ENCODE assay signal across 16 cellular contexts in genomic region chr7:84060760-84061261, GRCh38.
DNase-seq lines count a peak whose midpoint lies in the region; ATAC-seq and TF ChIP-seq lines count a peak whose summit lies in the region.
"Had no signal": no experiment of that assay in that cellular context is flagged by ENCODE, and none has a peak within 500 bp of the region (broad histone marks: within the 10 kb centered on the region; RNA-seq: fewer than 3 reads in every experiment).

No MANE protein-coding gene starts in this region.

- peak overlapping the region; percentile 98 for H4K5ac ChIP-seq in IMR-90 (ENCODE audit: low read depth, low read length)

- no CpG with 5 or more reads among the region's 4 CpGs for WGBS in IMR-90 (ENCODE audit: extremely low coverage in 2 of 2, insufficient read length in 1 of 2), 2 experiments
- WGBS in hepatocyte (ENCODE audit: low lambda C conversion rate, missing lambda C conversion rate) = 57% methylated on average over 4 of the region's 4 CpGs

- H2AFZ ChIP-seq in IMR-90 (replicated peaks; ENCODE audit: low read length, poor library complexity) (no peak overlapping the region), hepatocyte (no peak overlapping the region), OCI-LY7 (ENCODE audit: low read length) (no peak overlapping the region)

- peak overlapping the region; percentile 24 for H3K27ac Mint-ChIP-seq in Caco-2 (ENCODE audit: unreplicated experiment)
- H3K27ac Mint-ChIP-seq in WTC11 = peak overlapping the region; percentile 43; the same call in 1 of the 2 replicates
- no peak overlapping the region for H3K27ac Mint-ChIP-seq in CD8-positive, alpha-beta memory T cell
- H3K27ac Mint-ChIP-seq: stimulated activated effector memory CD8-positive, alpha-beta T cell treated with anti-CD3 and anti-CD28 coated beads, Interleukin-12 subunit alpha, Interleukin-12 subunit beta, amount 100 ng/mL, for 72 hours; T-helper 2 cell treated with Interferon-gamma antibody and Interleukin-4, amounts not matched to agents 5 μg/mL and 100 μg/mL, for 36 hours had no signal

- H3K4ac ChIP-seq in IMR-90 (ENCODE audit: low read depth, low read length) = peak overlapping the region; percentile 73

- peak overlapping the region; percentile 85 for H3K14ac ChIP-seq in IMR-90 (replicated peaks; ENCODE audit: low read depth, low read length)

- H2BK15ac ChIP-seq in IMR-90 (ENCODE audit: low read depth, low read length) = peak overlapping the region; percentile 65; the same call in 2 of the 3 replicates

- peak overlapping the region; percentile 80 for H3K23ac ChIP-seq in IMR-90 (ENCODE audit: low read depth, low read length)

- TF ChIP-seq POLR2A in IMR-90 (IDR thresholded peaks at IDR 0.05; ENCODE audit: low read depth, low read length) = no peak

- peak overlapping the region; percentile 64 for H4K91ac ChIP-seq in IMR-90 (ENCODE audit: insufficient read depth, low read depth, low read length)

- peak overlapping the region; percentile 53 to 56; a peak in 3 of 4 replicates for H4K8ac ChIP-seq in IMR-90 (ENCODE audit: low read depth in 2 of 2, low read length in 2 of 2)

- peak overlapping the region; percentile 23; the same call in 1 of the 2 replicates for H2AK5ac ChIP-seq in IMR-90 (ENCODE audit: low read depth, low read length)

- no peak for ATAC-seq in IMR-90 (ENCODE audit: low read depth)
- no peak for ATAC-seq in WTC11
- no peak for ATAC-seq in GM18868 (IDR thresholded peaks at IDR 0.05; ENCODE audit: unreplicated experiment)
- ATAC-seq: stimulated activated effector memory CD8-positive, alpha-beta T cell treated with anti-CD3 and anti-CD28 coated beads, Interleukin-12 subunit alpha, Interleukin-12 subunit beta, amount 100 ng/mL, for 72 hours had no signal

- peaks cover 18% of the 10 kb centered on the region for H3K36me3 Mint-ChIP-seq in Caco-2 (ENCODE audit: insufficient read depth, unreplicated experiment)
- peaks cover 8% of the 10 kb centered on the region for H3K36me3 Mint-ChIP-seq in WTC11
- no peaks in the 10 kb centered on the region for H3K36me3 Mint-ChIP-seq in CD8-positive, alpha-beta memory T cell
- H3K36me3 Mint-ChIP-seq: stimulated activated effector memory CD8-positive, alpha-beta T cell treated with anti-CD3 and anti-CD28 coated beads, Interleukin-12 subunit alpha, Interleukin-12 subunit beta, amount 100 ng/mL, for 72 hours had no signal

- H3K9me3 Mint-ChIP-seq in Caco-2 (ENCODE audit: unreplicated experiment) (no peaks in the 10 kb centered on the region), WTC11 (peaks cover 3% of the 10 kb centered on the region; the same call in 1 of the 2 replicates)
- H3K9me3 Mint-ChIP-seq in CD8-positive, alpha-beta memory T cell = peaks cover 1 to 19% (median 6%) of the 10 kb centered on the region in 5 donors
- H3K9me3 Mint-ChIP-seq: T-helper 2 cell treated with Interferon-gamma antibody and Interleukin-4, amounts not matched to agents 5 μg/mL and 100 μg/mL, for 36 hours had no signal

- dilution Hi-C loops in IMR-90 (cut with HindIII; ENCODE audit: low sequenced_read_pairs, unreplicated experiment) = no loop called here

- H3K56ac ChIP-seq in IMR-90 (ENCODE audit: extremely low read depth, insufficient read depth, low read length) = peak overlapping the region; percentile 49

- H3K4me1 Mint-ChIP-seq in Caco-2 (ENCODE audit: low read depth, unreplicated experiment) = peaks cover 16% of the 10 kb centered on the region
- peaks cover 59% of the 10 kb centered on the region for H3K4me1 Mint-ChIP-seq in WTC11
- no peaks in the 10 kb centered on the region for H3K4me1 Mint-ChIP-seq in CD8-positive, alpha-beta memory T cell
- H3K4me1 Mint-ChIP-seq: stimulated activated effector memory CD8-positive, alpha-beta T cell treated with anti-CD3 and anti-CD28 coated beads, Interleukin-12 subunit alpha, Interleukin-12 subunit beta, amount 100 ng/mL, for 72 hours had no signal

- POLR2A ChIA-PET in Caco-2 (lab: Charles Lee) = no interaction called here
- POLR2A ChIA-PET in IMR-90 (lab: Charles Lee; ENCODE audit: unreplicated experiment) = no interaction called here
- POLR2A ChIA-PET in WTC11 (lab: Charles Lee) = no interaction called here
- POLR2A ChIA-PET in CD8-positive, alpha-beta memory T cell (lab: Charles Lee) = no interaction called here
- POLR2A ChIA-PET in OCI-LY7 (lab: Charles Lee) = interaction anchor here (0.5 to 0.6 kb wide), 2 partner anchors 575 to 1208 kb away, joined by 3 read pairs; no protein-coding TSS in a partner anchor

- intact Hi-C loops in Caco-2 (cut with micrococcal nuclease; ENCODE audit: unreplicated experiment) = no loop called here
- intact Hi-C loops in IMR-90 (cut with micrococcal nuclease) = no loop called here
- intact Hi-C loops in OCI-LY7 (cut with micrococcal nuclease; ENCODE audit: unreplicated experiment) = no loop called here

- H3K27me3 ChIP-seq in Caco-2 (replicated peaks; ENCODE audit: control insufficient read depth, insufficient read depth, low read length) (no peaks in the 10 kb centered on the region), IMR-90 (ENCODE audit: control insufficient read depth, insufficient read depth, low read length) (no peaks in the 10 kb centered on the region), hepatocyte (no peaks in the 10 kb centered on the region)
- H3K27me3 ChIP-seq in CD8-positive, alpha-beta memory T cell (ENCODE audit: insufficient read depth, low read length, poor library complexity, severe bottlenecking) = no peaks in the 10 kb centered on the region
- H3K27me3 ChIP-seq: Peyer's patch had no signal

- peak overlapping the region; percentile 31 for H3K27ac ChIP-seq in IMR-90 (ENCODE audit: insufficient read depth, low read length)
- peak overlapping the region; percentile 52 for H3K27ac ChIP-seq in hepatocyte
- no peak overlapping the region for H3K27ac ChIP-seq in CD8-positive, alpha-beta memory T cell (ENCODE audit: low read depth, low read length)
- no peak overlapping the region for H3K27ac ChIP-seq in OCI-LY7 (ENCODE audit: low read depth, low read length, poor library complexity, severe bottlenecking)
- H3K27ac ChIP-seq: Peyer's patch had no signal

- H3K79me1 ChIP-seq in IMR-90 (ENCODE audit: low read depth in 1 of 2, low read length in 2 of 2) = peaks cover 4 to 30% of the 10 kb centered on the region in 2 experiments; a peak in 3 of 4 replicates

- in situ Hi-C loops in IMR-90 (cut with MboI; ENCODE audit: low sequenced_read_pairs) = no loop called here

- no peak overlapping the region for H2AK9ac ChIP-seq in IMR-90 (replicated peaks; ENCODE audit: low read depth, low read length, poor library complexity)

- CTCF ChIA-PET in Caco-2 (lab: Charles Lee) (no interaction called here), IMR-90 (lab: Yijun Ruan, JAX) (no interaction called here), WTC11 (lab: Charles Lee) (no interaction called here), OCI-LY7 (lab: Charles Lee; ENCODE audit: unreplicated experiment) (no interaction called here)
- CTCF ChIA-PET in CD8-positive, alpha-beta memory T cell (lab: Charles Lee) = no interaction called here

- H3K4me3 Mint-ChIP-seq in Caco-2 (ENCODE audit: unreplicated experiment) = no peak overlapping the region
- no peak overlapping the region for H3K4me3 Mint-ChIP-seq in WTC11
- H3K4me3 Mint-ChIP-seq in CD8-positive, alpha-beta memory T cell = no peak overlapping the region
- H3K4me3 Mint-ChIP-seq: stimulated activated effector memory CD8-positive, alpha-beta T cell treated with anti-CD3 and anti-CD28 coated beads, Interleukin-12 subunit alpha, Interleukin-12 subunit beta, amount 100 ng/mL, for 72 hours; T-helper 2 cell treated with Interferon-gamma antibody and Interleukin-4, amounts not matched to agents 5 μg/mL and 100 μg/mL, for 36 hours had no signal

- H4K20me1 ChIP-seq in IMR-90 (ENCODE audit: insufficient read depth, low read length) (no peaks in the 10 kb centered on the region), hepatocyte (ENCODE audit: insufficient read depth, poor library complexity, severe bottlenecking) (no peaks in the 10 kb centered on the region), OCI-LY7 (ENCODE audit: insufficient read depth, low read length) (no peaks in the 10 kb centered on the region)

- H3K9me2 ChIP-seq in hepatocyte (replicated peaks; ENCODE audit: insufficient read depth) = no peaks in the 10 kb centered on the region
- no peaks in the 10 kb centered on the region for H3K9me2 ChIP-seq in OCI-LY7 (ENCODE audit: insufficient read depth, low read length)

- no peak overlapping the region for H3K4me3 ChIP-seq in Caco-2 (ENCODE audit: low read depth, low read length)
- H3K4me3 ChIP-seq in IMR-90 (ENCODE audit: insufficient read depth, low read depth, low read length) = no peak overlapping the region
- H3K4me3 ChIP-seq in hepatocyte = no peak overlapping the region
- H3K4me3 ChIP-seq in CD8-positive, alpha-beta memory T cell (ENCODE audit: low read length) = no peak overlapping the region
- no peak overlapping the region for H3K4me3 ChIP-seq in OCI-LY7 (ENCODE audit: low read depth, low read length, poor library complexity, severe bottlenecking)
- H3K4me3 ChIP-seq: Peyer's patch had no signal

- H2BK20ac ChIP-seq in IMR-90 (ENCODE audit: low read depth, low read length) = peak overlapping the region; percentile 83; the same call in 1 of the 2 replicates

- H3K18ac ChIP-seq in IMR-90 (ENCODE audit: low read depth, low read length) = peak overlapping the region; percentile 88; the same call in 1 of the 2 replicates

- peak overlapping the region; percentile 87 for H2BK120ac ChIP-seq in IMR-90 (ENCODE audit: low read depth, low read length)

- H3K36me3 ChIP-seq in Caco-2 (ENCODE audit: control insufficient read depth, insufficient read depth, low read length) = no peaks in the 10 kb centered on the region
- no peaks in the 10 kb centered on the region; the same call in 1 of the 2 replicates for H3K36me3 ChIP-seq in IMR-90 (ENCODE audit: control insufficient read depth, insufficient read depth, low read length)
- H3K36me3 ChIP-seq in hepatocyte (replicated peaks; ENCODE audit: insufficient read depth, low read depth) = peaks cover 4% of the 10 kb centered on the region
- no peaks in the 10 kb centered on the region for H3K36me3 ChIP-seq in CD8-positive, alpha-beta memory T cell (ENCODE audit: insufficient read depth, low read length)
- H3K36me3 ChIP-seq in OCI-LY7 (ENCODE audit: insufficient read depth, low read length) = no peaks in the 10 kb centered on the region
- H3K36me3 ChIP-seq: Peyer's patch had no signal

- no peaks in the 10 kb centered on the region for H3K79me2 ChIP-seq in hepatocyte
- H3K79me2 ChIP-seq in OCI-LY7 (ENCODE audit: insufficient read depth, low read depth, low read length) = no peaks in the 10 kb centered on the region

- H3K4me2 ChIP-seq in IMR-90 (ENCODE audit: low read depth, low read length) (peak overlapping the region; percentile 84; the same call in 1 of the 2 replicates), hepatocyte (no peak overlapping the region), OCI-LY7 (ENCODE audit: low read length) (no peak overlapping the region)

- peaks cover 7% of the 10 kb centered on the region; the same call in 1 of the 2 replicates for H3K9me3 ChIP-seq in Caco-2
- no peaks in the 10 kb centered on the region for H3K9me3 ChIP-seq in IMR-90 (ENCODE audit: control insufficient read depth, insufficient read depth, low read length)
- no peaks in the 10 kb centered on the region for H3K9me3 ChIP-seq in hepatocyte (ENCODE audit: low read depth)
- no peaks in the 10 kb centered on the region for H3K9me3 ChIP-seq in CD8-positive, alpha-beta memory T cell (ENCODE audit: low read length)
- H3K9me3 ChIP-seq in OCI-LY7 (ENCODE audit: low read length) = no peaks in the 10 kb centered on the region
- H3K9me3 ChIP-seq: Peyer's patch had no signal

- no peak for TF ChIP-seq CTCF in Caco-2 (IDR thresholded peaks at IDR 0.05; ENCODE audit: insufficient read depth in 1 of 2, low read depth in 1 of 2, low read length in 1 of 2, severe bottlenecking in 1 of 2, unreplicated experiment in 1 of 2)
- TF ChIP-seq CTCF in IMR-90 (conservative IDR thresholded peaks at IDR 0.05; ENCODE audit: low read depth, low read length) = no peak
- no peak for TF ChIP-seq CTCF in WTC11 (IDR thresholded peaks at IDR 0.05)
- no peak for TF ChIP-seq CTCF in hepatocyte (IDR thresholded peaks at IDR 0.05; ENCODE audit: poor library complexity)
- no peak for TF ChIP-seq CTCF in OCI-LY7 (conservative IDR thresholded peaks at IDR 0.05; ENCODE audit: low read length)

- no peak for TF ChIP-seq RAD21 in IMR-90 (IDR thresholded peaks at IDR 0.05; ENCODE audit: low read length)

- DNase-seq in Caco-2 (no peak), IMR-90 (peak; percentile 55), WTC11 (ENCODE audit: low spot score) (no peak), hepatocyte (ENCODE audit: low spot score) (no peak), OCI-LY7 (ENCODE audit: low spot score) (no peak)
- no peak for DNase-seq in CD8-positive, alpha-beta memory T cell
- no peak for DNase-seq in NK-92 treated with Interleukin-12 subunit alpha and Interleukin-12 subunit beta, amount 100 ng/mL, for 24 hours (lab: John Stamatoyannopoulos, UW)
- DNase-seq: activated CD4-positive, alpha-beta T cell treated with anti-CD3 and anti-CD28 coated beads, Interleukin-2, amount 50 U/mL, for 4 hours; activated gamma-delta T cell treated with Interleukin-2 at 50 U/mL for 16 hours; caudate nucleus; KG1; NCI-H2107; Peyer's patch had no signal

- peaks cover 53% of the 10 kb centered on the region for H3K4me1 ChIP-seq in Caco-2
- H3K4me1 ChIP-seq in IMR-90 (ENCODE audit: control insufficient read depth, insufficient read depth, low read length) = peaks cover 12% of the 10 kb centered on the region
- peaks cover 14% of the 10 kb centered on the region for H3K4me1 ChIP-seq in hepatocyte (ENCODE audit: insufficient read depth)
- no peaks in the 10 kb centered on the region for H3K4me1 ChIP-seq in CD8-positive, alpha-beta memory T cell (ENCODE audit: insufficient read depth, low read length)
- no peaks in the 10 kb centered on the region for H3K4me1 ChIP-seq in OCI-LY7 (ENCODE audit: insufficient read depth, low read length, poor library complexity, severe bottlenecking)
- H3K4me1 ChIP-seq: Peyer's patch had no signal

- H3K27me3 Mint-ChIP-seq in Caco-2 (ENCODE audit: insufficient read depth, unreplicated experiment) (no peaks in the 10 kb centered on the region), WTC11 (ENCODE audit: low read depth) (no peaks in the 10 kb centered on the region)
- H3K27me3 Mint-ChIP-seq in CD8-positive, alpha-beta memory T cell = no peaks in the 10 kb centered on the region

- H3K9me1 ChIP-seq in IMR-90 (ENCODE audit: insufficient read depth, low read length) = peaks cover 5% of the 10 kb centered on the region; the same call in 1 of the 2 replicates

- peak overlapping the region; percentile 89 for H2BK5ac ChIP-seq in IMR-90 (ENCODE audit: low read depth, low read length, poor library complexity, severe bottlenecking)

- BruUV-seq in Caco-2 (replicated peaks; lab: Mats Ljungman, UMichigan) (no TSS peak), IMR-90 (replicated peaks; lab: Mats Ljungman, UMichigan) (no TSS peak), OCI-LY7 (replicated peaks; lab: Mats Ljungman, UMichigan) (no TSS peak)

- H3K9ac ChIP-seq in IMR-90 (ENCODE audit: low read depth, low read length) = no peak overlapping the region

Comparison
In these comparisons a context has a peak if more than half of its experiments do, and no peak if none do; other contexts are left out.
1. H3K27ac Mint-ChIP-seq: peak in Caco-2 (single experiment) and WTC11 (single experiment); none in CD8-positive, alpha-beta memory T cell (0 of 8).
2. H3K27ac ChIP-seq: peak in IMR-90 (single experiment) and hepatocyte (single experiment); none in CD8-positive, alpha-beta memory T cell (single experiment) and OCI-LY7 (single experiment).